ENCODE assay signal across 1 cellular context in the genomic region with DNA sequence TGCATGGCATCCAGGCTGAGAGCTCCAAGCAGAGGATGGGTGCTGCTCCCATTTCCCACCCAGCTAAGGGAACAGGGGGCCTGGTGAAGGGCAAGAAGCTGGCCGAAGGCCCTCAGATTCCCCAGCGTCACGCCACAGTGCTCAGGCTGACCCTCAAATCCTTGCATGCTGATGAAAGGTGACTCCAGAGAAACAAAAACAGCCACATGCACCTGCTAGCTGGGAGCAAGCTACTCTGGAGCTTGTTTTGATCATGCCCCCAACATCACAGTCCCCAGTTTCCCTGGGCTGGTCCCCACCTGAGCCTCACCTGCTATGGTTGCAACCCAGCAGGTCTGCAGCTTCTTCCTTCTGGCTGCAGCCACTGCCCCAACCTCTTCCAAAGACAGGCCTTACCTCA.
TF ChIP-seq lines count a peak whose summit lies in the region.

No MANE protein-coding gene starts in this region.

TF ChIP-seq in WTC11, 78 proteins besides CTCF, POLR2A, EP300 and RAD21 (continued from another document):
- TF ChIP-seq, protein P1, sequence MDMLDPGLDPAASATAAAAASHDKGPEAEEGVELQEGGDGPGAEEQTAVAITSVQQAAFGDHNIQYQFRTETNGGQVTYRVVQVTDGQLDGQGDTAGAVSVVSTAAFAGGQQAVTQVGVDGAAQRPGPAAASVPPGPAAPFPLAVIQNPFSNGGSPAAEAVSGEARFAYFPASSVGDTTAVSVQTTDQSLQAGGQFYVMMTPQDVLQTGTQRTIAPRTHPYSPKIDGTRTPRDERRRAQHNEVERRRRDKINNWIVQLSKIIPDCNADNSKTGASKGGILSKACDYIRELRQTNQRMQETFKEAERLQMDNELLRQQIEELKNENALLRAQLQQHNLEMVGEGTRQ (CRISPR knock-in tag; IDR thresholded peaks at IDR 0.05) = no peak
- TF ChIP-seq, protein P2, sequence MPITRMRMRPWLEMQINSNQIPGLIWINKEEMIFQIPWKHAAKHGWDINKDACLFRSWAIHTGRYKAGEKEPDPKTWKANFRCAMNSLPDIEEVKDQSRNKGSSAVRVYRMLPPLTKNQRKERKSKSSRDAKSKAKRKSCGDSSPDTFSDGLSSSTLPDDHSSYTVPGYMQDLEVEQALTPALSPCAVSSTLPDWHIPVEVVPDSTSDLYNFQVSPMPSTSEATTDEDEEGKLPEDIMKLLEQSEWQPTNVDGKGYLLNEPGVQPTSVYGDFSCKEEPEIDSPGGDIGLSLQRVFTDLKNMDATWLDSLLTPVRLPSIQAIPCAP (CRISPR knock-in tag; IDR thresholded peaks at IDR 0.05) = no peak
- TF ChIP-seq ETV6 (CRISPR knock-in tag; IDR thresholded peaks at IDR 0.05) = no peak
- TF ChIP-seq, protein P3, sequence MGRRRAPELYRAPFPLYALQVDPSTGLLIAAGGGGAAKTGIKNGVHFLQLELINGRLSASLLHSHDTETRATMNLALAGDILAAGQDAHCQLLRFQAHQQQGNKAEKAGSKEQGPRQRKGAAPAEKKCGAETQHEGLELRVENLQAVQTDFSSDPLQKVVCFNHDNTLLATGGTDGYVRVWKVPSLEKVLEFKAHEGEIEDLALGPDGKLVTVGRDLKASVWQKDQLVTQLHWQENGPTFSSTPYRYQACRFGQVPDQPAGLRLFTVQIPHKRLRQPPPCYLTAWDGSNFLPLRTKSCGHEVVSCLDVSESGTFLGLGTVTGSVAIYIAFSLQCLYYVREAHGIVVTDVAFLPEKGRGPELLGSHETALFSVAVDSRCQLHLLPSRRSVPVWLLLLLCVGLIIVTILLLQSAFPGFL (CRISPR knock-in tag; IDR thresholded peaks at IDR 0.05; ENCODE audit: borderline replicate concordance) = no peak
- TF ChIP-seq ZNF423 (CRISPR knock-in tag; IDR thresholded peaks at IDR 0.05) = no peak
- TF ChIP-seq, protein P4, sequence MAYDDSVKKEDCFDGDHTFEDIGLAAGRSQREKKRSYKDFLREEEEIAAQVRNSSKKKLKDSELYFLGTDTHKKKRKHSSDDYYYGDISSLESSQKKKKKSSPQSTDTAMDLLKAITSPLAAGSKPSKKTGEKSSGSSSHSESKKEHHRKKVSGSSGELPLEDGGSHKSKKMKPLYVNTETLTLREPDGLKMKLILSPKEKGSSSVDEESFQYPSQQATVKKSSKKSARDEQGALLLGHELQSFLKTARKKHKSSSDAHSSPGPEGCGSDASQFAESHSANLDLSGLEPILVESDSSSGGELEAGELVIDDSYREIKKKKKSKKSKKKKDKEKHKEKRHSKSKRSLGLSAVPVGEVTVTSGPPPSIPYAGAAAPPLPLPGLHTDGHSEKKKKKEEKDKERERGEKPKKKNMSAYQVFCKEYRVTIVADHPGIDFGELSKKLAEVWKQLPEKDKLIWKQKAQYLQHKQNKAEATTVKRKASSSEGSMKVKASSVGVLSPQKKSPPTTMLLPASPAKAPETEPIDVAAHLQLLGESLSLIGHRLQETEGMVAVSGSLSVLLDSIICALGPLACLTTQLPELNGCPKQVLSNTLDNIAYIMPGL (CRISPR knock-in tag; IDR thresholded peaks at IDR 0.05) = no peak
- TF ChIP-seq, protein P5, sequence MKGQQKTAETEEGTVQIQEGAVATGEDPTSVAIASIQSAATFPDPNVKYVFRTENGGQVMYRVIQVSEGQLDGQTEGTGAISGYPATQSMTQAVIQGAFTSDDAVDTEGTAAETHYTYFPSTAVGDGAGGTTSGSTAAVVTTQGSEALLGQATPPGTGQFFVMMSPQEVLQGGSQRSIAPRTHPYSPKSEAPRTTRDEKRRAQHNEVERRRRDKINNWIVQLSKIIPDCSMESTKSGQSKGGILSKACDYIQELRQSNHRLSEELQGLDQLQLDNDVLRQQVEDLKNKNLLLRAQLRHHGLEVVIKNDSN (CRISPR knock-in tag; IDR thresholded peaks at IDR 0.05) = no peak
- TF ChIP-seq FOXJ3 (CRISPR knock-in tag; IDR thresholded peaks at IDR 0.05; ENCODE audit: borderline replicate concordance) = no peak
